8 cellular contexts compared by ENCODE assay signal in genomic region chr15:62656071-62656470, GRCh38.
"Had no signal": no experiment of that assay in that cellular context is flagged by ENCODE, and none has a peak within 500 bp of the region (broad histone marks: within the 10 kb centered on the region; RNA-seq: fewer than 3 reads in every experiment).

No MANE protein-coding gene starts in this region.

- H3K4me1 ChIP-seq: HAP-1 had no signal

- ATAC-seq: HCT116 had no signal

- H3K36me3 ChIP-seq: HAP-1 had no signal

- DNase-seq: GM23248, GOT3, H7, HFFc6, IMR-90 had no signal

- H3K27ac ChIP-seq: GM23248, HL-60 had no signal

- H3K4me3 ChIP-seq: GM23248, HAP-1 had no signal

- H3K9me3 ChIP-seq: HAP-1 had no signal

- H3K9ac ChIP-seq: GM23248 had no signal
